ENCODE assay signal across 12 cellular contexts in genomic region chr1:33133478-33134105, GRCh38.
"Had no signal": no experiment of that assay in that cellular context is flagged by ENCODE, and none has a peak within 500 bp of the region (broad histone marks: within the 10 kb centered on the region; RNA-seq: fewer than 3 reads in every experiment).

No MANE protein-coding gene starts in this region.

- ATAC-seq: activated CD4-positive, CD25-positive, alpha-beta regulatory T cell treated with anti-CD3 and anti-CD28 coated beads, Interleukin-2, amount 50 U/mL, for 24 hours; esophagus mucosa; right lobe of liver had no signal

- H3K4me1 ChIP-seq: prostate gland had no signal

- DNase-seq: activated CD4-positive, alpha-beta T cell treated with anti-CD3 and anti-CD28 coated beads, Interleukin-2, amount 50 U/mL, for 1 hour; activated naive CD4-positive, alpha-beta T cell treated with anti-CD3 and anti-CD28 coated beads, Interleukin-2, amount 50 U/mL, for 16 hours; activated T-cell treated with anti-CD3 and anti-CD28 coated beads for 4 hours; kidney glomerular epithelial cell; stomach; T-helper 9 cell had no signal

- H3K27me3 ChIP-seq: cardiac muscle cell, right lobe of liver, stomach had no signal

- H3K9me3 ChIP-seq: prostate gland, right lobe of liver, stomach, thoracic aorta had no signal

- H3K4me3 ChIP-seq: cardiac muscle cell, prostate gland, right lobe of liver, stomach, thoracic aorta had no signal

- H3K36me3 ChIP-seq: cardiac muscle cell, prostate gland, right lobe of liver, thoracic aorta had no signal

- H3K27ac ChIP-seq: cardiac muscle cell, prostate gland, right lobe of liver, stomach, thoracic aorta had no signal
